Comparison of ENCODE assay signal across 10 cellular contexts in genomic region chr2:73885406-73885805, GRCh38. TPM values are rescaled to one million over a fixed set of nuclear protein-coding genes. Genes with fewer than 3 reads are reported as not detected.
"Had no signal": no experiment of that assay in that cellular context is flagged by ENCODE, and none has a peak within 500 bp of the region (broad histone marks: within the 10 kb centered on the region; RNA-seq: fewer than 3 reads in every experiment).

No MANE protein-coding gene starts in this region.

- DNase-seq: H9, HCEC 1CT, IMR-90, KG1 had no signal

- FAIRE-seq: H1, H54, HTR-8/SVneo, K562 had no signal

- H3K4me3 ChIP-seq: GM23338, K562 had no signal

- ATAC-seq: GM23338, K562 had no signal

RNA-seq across cellular contexts. Expression of gene ACTG2, which starts 7.4 kb away (rescaled TPM):
- total RNA-seq: HT-29 had no signal
